ENCODE assay signal across 20 cellular contexts in the genomic region with DNA sequence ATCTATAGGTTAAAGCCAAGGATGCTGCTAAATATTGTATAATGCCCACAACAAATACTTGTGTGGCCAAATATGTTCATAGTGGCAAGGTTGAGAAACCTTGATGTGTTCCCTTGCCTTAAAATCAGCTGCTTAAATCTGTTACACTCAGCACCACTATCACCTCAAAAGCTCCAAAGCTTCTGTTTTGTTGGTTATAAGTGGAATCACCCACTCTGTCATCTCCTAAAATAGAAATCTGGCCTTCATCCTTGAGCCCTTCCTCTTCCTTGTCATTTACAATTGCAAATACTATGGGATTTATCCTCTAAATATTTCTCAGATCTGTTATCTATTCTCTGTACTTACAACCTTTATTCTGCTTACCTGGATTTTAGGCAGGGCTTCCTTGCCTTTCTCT.
"Had no signal": no experiment of that assay in that cellular context is flagged by ENCODE, and none has a peak within 500 bp of the region (broad histone marks: within the 10 kb centered on the region; RNA-seq: fewer than 3 reads in every experiment).

No MANE protein-coding gene starts in this region.

- H3K4me1 ChIP-seq: gastroesophageal sphincter, upper lobe of right lung, vagina had no signal

- DNase-seq: effector memory CD8-positive, alpha-beta T cell; glutamatergic neuron; islet precursor cell; mammary epithelial cell; naive thymus-derived CD8-positive, alpha-beta T cell; sigmoid colon; stimulated activated CD4-positive, alpha-beta T cell treated with anti-CD3 and anti-CD28 coated beads, Interleukin-4, amount 100 ng/mL, for 1 hour; stimulated activated CD8-positive, alpha-beta memory T cell treated with anti-CD3 and anti-CD28 coated beads, Interleukin-4, amount 100 ng/mL, for 48 hours; stimulated activated naive CD8-positive, alpha-beta T cell treated with anti-CD3 and anti-CD28 coated beads, Interleukin-15, Interleukin-2, amounts not matched to agents 100 U/mL and 50 U/mL, for 24 hours; upper lobe of right lung had no signal

- H3K4me3 ChIP-seq: esophagus muscularis mucosa, gastroesophageal sphincter, mucosa of descending colon, sigmoid colon, smooth muscle cell, tibial nerve, upper lobe of right lung, vagina had no signal

- ATAC-seq: effector memory CD8-positive, alpha-beta T cell; gastroesophageal sphincter; mucosa of descending colon; naive thymus-derived CD8-positive, alpha-beta T cell; stimulated activated effector memory CD8-positive, alpha-beta T cell treated with anti-CD3 and anti-CD28 coated beads, Interleukin-12 subunit alpha, Interleukin-12 subunit beta, amount 100 ng/mL, for 72 hours; stimulated activated naive CD8-positive, alpha-beta T cell treated with anti-CD3 and anti-CD28 coated beads, Interleukin-15, Interleukin-2, amounts not matched to agents 100 U/mL and 50 U/mL, for 24 hours; upper lobe of right lung had no signal

- H3K9me3 ChIP-seq: esophagus muscularis mucosa, gastroesophageal sphincter, mucosa of descending colon, neutrophil, sigmoid colon, tibial nerve, upper lobe of right lung, vagina had no signal

- H3K27ac Mint-ChIP-seq: dendritic cell treated with granulocyte-macrophage colony-stimulating factor and Interleukin-4, amounts not matched to agents 40 ng/mL and 50 ng/mL, for 4 days; effector memory CD8-positive, alpha-beta T cell; naive thymus-derived CD8-positive, alpha-beta T cell; stimulated activated effector memory CD8-positive, alpha-beta T cell treated with anti-CD3 and anti-CD28 coated beads, Interleukin-12 subunit alpha, Interleukin-12 subunit beta, amount 100 ng/mL, for 72 hours had no signal

- H3K4me2 ChIP-seq: smooth muscle cell had no signal

- H3K4me1 Mint-ChIP-seq: naive thymus-derived CD8-positive, alpha-beta T cell; stimulated activated effector memory CD8-positive, alpha-beta T cell treated with anti-CD3 and anti-CD28 coated beads, Interleukin-12 subunit alpha, Interleukin-12 subunit beta, amount 100 ng/mL, for 72 hours had no signal

- H3K36me3 Mint-ChIP-seq: naive thymus-derived CD8-positive, alpha-beta T cell; stimulated activated effector memory CD8-positive, alpha-beta T cell treated with anti-CD3 and anti-CD28 coated beads, Interleukin-12 subunit alpha, Interleukin-12 subunit beta, amount 100 ng/mL, for 72 hours had no signal

- H3K9me3 Mint-ChIP-seq: effector memory CD8-positive, alpha-beta T cell; stimulated activated effector memory CD8-positive, alpha-beta T cell treated with anti-CD3 and anti-CD28 coated beads, Interleukin-12 subunit alpha, Interleukin-12 subunit beta, amount 100 ng/mL, for 72 hours had no signal

- H3K27me3 Mint-ChIP-seq: dendritic cell treated with granulocyte-macrophage colony-stimulating factor and Interleukin-4, amounts not matched to agents 40 ng/mL and 50 ng/mL, for 4 days had no signal

- H3K27me3 ChIP-seq: esophagus muscularis mucosa, gastroesophageal sphincter, neutrophil, sigmoid colon, tibial nerve, upper lobe of right lung, vagina had no signal

- H3K4me3 Mint-ChIP-seq: dendritic cell treated with granulocyte-macrophage colony-stimulating factor and Interleukin-4, amounts not matched to agents 40 ng/mL and 50 ng/mL, for 4 days; effector memory CD8-positive, alpha-beta T cell; naive thymus-derived CD8-positive, alpha-beta T cell; stimulated activated effector memory CD8-positive, alpha-beta T cell treated with anti-CD3 and anti-CD28 coated beads, Interleukin-12 subunit alpha, Interleukin-12 subunit beta, amount 100 ng/mL, for 72 hours had no signal

- H3K27ac ChIP-seq: epithelial cell of prostate, esophagus muscularis mucosa, gastroesophageal sphincter, neutrophil, tibial nerve, upper lobe of right lung, vagina had no signal

- H3K36me3 ChIP-seq: neutrophil, sigmoid colon, upper lobe of right lung, vagina had no signal
